Comparison of ENCODE assay signal across 8 cellular contexts in the genomic region with DNA sequence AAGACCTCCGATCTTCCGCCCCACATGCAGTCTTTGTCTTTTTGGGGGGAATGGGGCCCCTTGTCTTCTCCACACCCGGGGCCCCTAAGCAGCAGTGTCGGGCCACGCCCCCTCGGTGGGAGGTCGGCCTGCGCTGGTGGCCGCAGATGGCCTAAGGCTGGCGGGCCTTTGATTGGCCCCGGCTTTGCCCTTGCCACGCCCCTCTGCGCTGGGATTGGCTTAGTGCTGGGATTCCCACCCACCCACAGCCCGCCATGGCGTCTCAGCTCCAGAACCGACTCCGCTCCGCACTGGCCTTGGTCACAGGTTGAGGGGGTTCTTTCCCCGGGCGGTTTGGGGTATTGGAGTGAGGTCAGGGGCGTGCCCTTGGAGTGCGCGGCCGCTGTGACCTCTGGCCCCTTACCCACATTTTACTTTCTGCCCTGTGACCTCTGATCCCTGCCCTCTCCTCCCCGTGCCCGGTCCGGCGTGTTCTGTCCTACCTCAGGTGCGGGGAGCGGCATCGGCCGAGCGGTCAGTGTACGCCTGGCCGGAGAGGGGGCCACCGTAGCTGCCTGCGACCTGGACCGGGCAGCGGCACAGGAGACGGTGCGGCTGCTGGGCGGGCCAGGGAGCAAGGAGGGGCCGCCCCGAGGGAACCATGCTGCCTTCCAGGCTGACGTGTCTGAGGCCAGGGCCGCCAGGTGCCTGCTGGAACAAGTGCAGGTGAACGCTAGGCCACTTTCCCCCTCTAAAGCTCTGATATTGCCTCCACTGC. TPM values are rescaled to one million over a fixed set of nuclear protein-coding genes. Genes with fewer than 3 reads are reported as not detected.
A peak's percentile ranks its signal among the peaks of the same experiment; 100 is the strongest.
DNase-seq lines count a peak whose midpoint lies in the region; ATAC-seq and TF ChIP-seq lines count a peak whose summit lies in the region.

A gene (plus strand): TSS at position 241 of the 757 bp plus-strand sequence. CDS start 14 bp downstream, at position 255.

- no peak for TF ChIP-seq CTCF in transverse colon (IDR thresholded peaks at IDR 0.05)

- H3K9me3 ChIP-seq in ES-I3 (ENCODE audit: control insufficient read depth, insufficient read depth, low read length): no peaks in the 10 kb centered on the region
- H3K9me3 ChIP-seq in transverse colon: no peaks in the 10 kb centered on the region

- H3K4me3 ChIP-seq in transverse colon: peak within 1 kb of the TSS; percentile 24 to 83 (median 66)

- H3K27me3 ChIP-seq in transverse colon: no peaks in the 10 kb centered on the region

- ATAC-seq in left cardiac atrium: peak; percentile 69 to 70

- CTCF ChIA-PET in HEK293T (lab: Yijun Ruan, JAX): interaction anchor here (0.7 to 1.5 kb wide), 2 partner anchors 43 to 51 kb away, joined by 3 read pairs; no protein-coding TSS in a partner anchor

- H3K9ac ChIP-seq in ES-I3 (ENCODE audit: low read depth, low read length): peak within 1 kb of the TSS; percentile 80

- DNase-seq in HEK293T (ENCODE audit: extremely low spot score) (peak; percentile 88), NCI-H1436 treated with DMSO at 0.1 percent for 48 hours (lab: John Stamatoyannopoulos, UW) (peak; percentile 43), T-helper 1 cell (peak; percentile 82 to 89 (median 88)), left cardiac atrium (peak; percentile 97), posterior vena cava (ENCODE audit: low spot score) (peak; percentile 98), transverse colon (peak; percentile 97)

- H3K27ac ChIP-seq in adipose tissue (ENCODE audit: low read depth, low read length) (no peak within 1 kb of the TSS), transverse colon (peak within 1 kb of the TSS; percentile 76 to 88 (median 80))

- H3K4me1 ChIP-seq in ES-I3 (ENCODE audit: insufficient read depth, low read length) (peaks cover 10% of the 10 kb centered on the region), transverse colon (peaks cover 21 to 58% (median 44%) of the 10 kb centered on the region in 4 donors)

- TF ChIP-seq EP300 in transverse colon (IDR thresholded peaks at IDR 0.05; ENCODE audit: low read depth): no peak

- in situ Hi-C loops in transverse colon (cut with MboI; ENCODE audit: low pct_ligation_motif_present in 1 of 4, low pct_unique_long_range_greater_than_20kb in 1 of 4, low sequenced_read_pairs in 3 of 4): no loop called here

- peak; percentile 56 for TF ChIP-seq POLR2A in transverse colon (IDR thresholded peaks at IDR 0.05)

- 0 to 2% (median 1%) methylated on average over 47 of the region's 47 CpGs for WGBS in adipose tissue, 3 donors
- 0% methylated on average over 2 to 36 of the region's 47 CpGs for WGBS in transverse colon (ENCODE audit: low coverage in 1 of 2), 2 donors

- POLR2A ChIA-PET in HEK293T (lab: Yijun Ruan, JAX): interaction anchor here (0.5 to 2.4 kb wide), 5 partner anchors 29 to 233 kb away, joined by 4 to 25 read pairs (median 6); a partner anchor contains a TSS

- intact Hi-C loops in left cardiac atrium (cut with DNase I) (no loop called here), posterior vena cava (cut with DNase I) (no loop called here), transverse colon (cut with DNase I; ENCODE audit: low total_unique reads) (no loop called here)

- H3K36me3 ChIP-seq in ES-I3 (ENCODE audit: insufficient read depth, low read length): peaks cover 16% of the 10 kb centered on the region
- peaks cover 0 to 6% (median 1%) of the 10 kb centered on the region in 4 donors for H3K36me3 ChIP-seq in transverse colon

TF ChIP-seq in HEK293T, 16 proteins besides CTCF, POLR2A, EP300 and RAD21:
- TF ChIP-seq FOXA1 (IDR thresholded peaks at IDR 0.05) (no peak), LEF1 (IDR thresholded peaks at IDR 0.05; ENCODE audit: borderline replicate concordance) (no peak), SUZ12 (IDR thresholded peaks at IDR 0.05) (no peak), CTBP1 (IDR thresholded peaks at IDR 0.05; ENCODE audit: borderline replicate concordance) (no peak), NFRKB (IDR thresholded peaks at IDR 0.05) (no peak), ZNF384 (IDR thresholded peaks at IDR 0.05) (no peak), SP1 (IDR thresholded peaks at IDR 0.05) (no peak), ELF4 (IDR thresholded peaks at IDR 0.05) (no peak), BHLHE40 (IDR thresholded peaks at IDR 0.05; ENCODE audit: borderline replicate concordance) (no peak), FOXM1 (IDR thresholded peaks at IDR 0.05; ENCODE audit: borderline replicate concordance) (no peak), HDGF (IDR thresholded peaks at IDR 0.05; ENCODE audit: borderline replicate concordance) (no peak), TARDBP (IDR thresholded peaks at IDR 0.05) (no peak), L3MBTL2 (conservative IDR thresholded peaks at IDR 0.05) (no peak; the same call in 1 of the 2 replicates), FOXK2 (IDR thresholded peaks at IDR 0.05) (no peak)
- TF ChIP-seq, protein P1, sequence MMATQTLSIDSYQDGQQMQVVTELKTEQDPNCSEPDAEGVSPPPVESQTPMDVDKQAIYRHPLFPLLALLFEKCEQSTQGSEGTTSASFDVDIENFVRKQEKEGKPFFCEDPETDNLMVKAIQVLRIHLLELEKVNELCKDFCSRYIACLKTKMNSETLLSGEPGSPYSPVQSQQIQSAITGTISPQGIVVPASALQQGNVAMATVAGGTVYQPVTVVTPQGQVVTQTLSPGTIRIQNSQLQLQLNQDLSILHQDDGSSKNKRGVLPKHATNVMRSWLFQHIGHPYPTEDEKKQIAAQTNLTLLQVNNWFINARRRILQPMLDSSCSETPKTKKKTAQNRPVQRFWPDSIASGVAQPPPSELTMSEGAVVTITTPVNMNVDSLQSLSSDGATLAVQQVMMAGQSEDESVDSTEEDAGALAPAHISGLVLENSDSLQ (IDR thresholded peaks at IDR 0.05): no peak

RNA-seq across cellular contexts. Expression of the gene that starts here (rescaled TPM):
- 10 to 100 TPM in 2 of 3 donors, 1 to 10 TPM in 1; 5.7 to 51.7 (median 14.4) TPM for polyA plus RNA-seq in adipose tissue
- total RNA-seq in left cardiac atrium (10 to 100 TPM; 13.3 to 14.3 TPM), posterior vena cava (1 to 10 TPM; 2.8 to 4.0 TPM), transverse colon (10 to 100 TPM; 34.3 to 65.7 (median 43.1) TPM)

Comparison
In these comparisons a context has a peak if more than half of its experiments do, and no peak if none do; other contexts are left out.
1. DNase-seq: peak in every context shown above with its lines; median percentile 98 in posterior vena cava; 97 in left cardiac atrium; 97 in transverse colon; 88 in HEK293T; 88 in T-helper 1 cell; 43 in NCI-H1436 treated with DMSO at 0.1 percent for 48 hours.